ENCODE assay signal across 10 cellular contexts in the genomic region with DNA sequence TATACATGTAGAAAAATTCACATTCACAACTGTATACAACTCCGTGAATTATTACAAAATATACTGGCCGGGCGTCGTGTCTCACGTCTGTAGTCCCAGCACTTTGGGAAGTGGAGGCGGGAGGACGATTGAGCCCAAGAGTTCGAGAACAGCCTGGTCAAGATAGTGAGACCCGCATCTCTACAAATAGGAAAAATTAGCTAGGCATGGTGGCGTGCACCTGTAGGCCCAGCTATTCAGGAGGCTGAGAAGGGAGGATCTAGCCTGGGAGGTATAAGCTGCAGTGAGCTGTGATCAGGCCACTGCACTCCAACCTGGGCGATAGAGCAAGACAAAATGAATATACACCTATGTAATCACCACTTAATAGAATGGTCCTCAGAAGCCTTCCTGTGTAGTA. TPM values are rescaled to one million over a fixed set of nuclear protein-coding genes. Genes with fewer than 3 reads are reported as not detected.
DNase-seq lines count a peak whose midpoint lies in the region; ATAC-seq and TF ChIP-seq lines count a peak whose summit lies in the region.
"Had no signal": no experiment of that assay in that cellular context is flagged by ENCODE, and none has a peak within 500 bp of the region (broad histone marks: within the 10 kb centered on the region; RNA-seq: fewer than 3 reads in every experiment).

No MANE protein-coding gene starts in this region.

- H3K4me3 ChIP-seq in AG04449 (ENCODE audit: low read depth, low read length), result peak overlapping the region; percentile 96
- H3K4me3 ChIP-seq in HAP-1, result peak overlapping the region; percentile 95
- H3K4me3 ChIP-seq in iPS-11a (ENCODE audit: low read depth, low read length), result peak overlapping the region; percentile 17
- H3K4me3 ChIP-seq in prostate gland, result no peak overlapping the region

- H3K36me3 ChIP-seq in HAP-1 (replicated peaks) (peaks cover 27% of the 10 kb centered on the region), prostate gland (no peaks in the 10 kb centered on the region)

- no peak for ATAC-seq in HG03520 (IDR thresholded peaks at IDR 0.05; ENCODE audit: unreplicated experiment)
- ATAC-seq: upper lobe of right lung had no signal

- H3K4me3 Mint-ChIP-seq in activated CD4-positive, alpha-beta memory T cell treated with anti-CD3 and anti-CD28 coated beads, Interleukin-2, amount 10 ng/mL, durations not matched to agents 7 days and 5 days, result peak overlapping the region; percentile 99

- no peak for TF ChIP-seq POLR2A in prostate gland (IDR thresholded peaks at IDR 0.05)

- DNase-seq in AG04449 (ENCODE audit: low read depth, low spot score), result no peak
- DNase-seq in HAP-1 (ENCODE audit: low spot score in 2 of 2), result no peak
- DNase-seq in activated CD4-positive, alpha-beta memory T cell treated with anti-CD3 and anti-CD28 coated beads, Interleukin-2, amount 10 ng/mL, durations not matched to agents 7 days and 5 days, result no peak
- no peak for DNase-seq in HUDEP-2 (lab: John Stamatoyannopoulos, UW; ENCODE audit: unreplicated experiment in 76 of 76)
- no peak for DNase-seq in glomerular visceral epithelial cell (ENCODE audit: extremely low spot score)
- DNase-seq in prostate gland (ENCODE audit: low spot score), result no peak
- DNase-seq: heart right ventricle, upper lobe of right lung had no signal

- H3K27ac Mint-ChIP-seq in activated CD4-positive, alpha-beta memory T cell treated with anti-CD3 and anti-CD28 coated beads, Interleukin-2, amount 10 ng/mL, durations not matched to agents 7 days and 5 days, result peak overlapping the region; percentile 100

- CTCF ChIA-PET in AG04449 (lab: Yijun Ruan, JAX), result interaction anchor here (1.0 to 1.9 kb wide), 3 partner anchors 12 to 196 kb away, joined by 3 to 7 read pairs (median 3); no protein-coding TSS in a partner anchor
- CTCF ChIA-PET in activated CD4-positive, alpha-beta memory T cell treated with anti-CD3 and anti-CD28 coated beads, Interleukin-2, amount 10 ng/mL, durations not matched to agents 7 days and 5 days (lab: Charles Lee), result interaction anchor here (1.1 to 3.0 kb wide), 3 partner anchors 47 to 198 kb away, joined by 3 to 22 read pairs (median 18); a partner anchor contains a TSS

- in situ Hi-C loops in HAP-1 (cut with MboI; ENCODE audit: low sequenced_read_pairs), result no loop called here

- H3K27me3 ChIP-seq in HAP-1 (ENCODE audit: low read depth) (no peaks in the 10 kb centered on the region), prostate gland (replicated peaks; ENCODE audit: insufficient read depth) (no peaks in the 10 kb centered on the region)
- H3K27me3 ChIP-seq: heart right ventricle, upper lobe of right lung had no signal

- intact Hi-C loops in prostate gland (cut with DNase I), result loop anchor here (10.0 kb wide), 1 partner anchor 199 kb away; a partner anchor contains a TSS

- no peaks in the 10 kb centered on the region for H3K9me3 Mint-ChIP-seq in activated CD4-positive, alpha-beta memory T cell treated with anti-CD3 and anti-CD28 coated beads, Interleukin-2, amount 10 ng/mL, durations not matched to agents 7 days and 5 days

- H3K4me1 Mint-ChIP-seq in activated CD4-positive, alpha-beta memory T cell treated with anti-CD3 and anti-CD28 coated beads, Interleukin-2, amount 10 ng/mL, durations not matched to agents 7 days and 5 days, result peaks cover 50% of the 10 kb centered on the region

- H3K4me1 ChIP-seq in HAP-1 (peaks cover 4% of the 10 kb centered on the region; the same call in 1 of the 2 replicates), prostate gland (replicated peaks) (no peaks in the 10 kb centered on the region)

- POLR2A ChIA-PET in AG04449 (lab: Yijun Ruan, JAX), result interaction anchor here (0.7 kb wide), 1 partner anchor 314 kb away, joined by 3 read pairs; a partner anchor contains a TSS
- POLR2A ChIA-PET in activated CD4-positive, alpha-beta memory T cell treated with anti-CD3 and anti-CD28 coated beads, Interleukin-2, amount 10 ng/mL, durations not matched to agents 7 days and 5 days (lab: Charles Lee), result interaction anchor here (1.9 to 4.1 kb wide), 12 partner anchors 7 to 637 kb away, joined by 4 to 51 read pairs (median 18); a partner anchor contains a TSS

- H3K27ac ChIP-seq in prostate gland, result no peak overlapping the region
- H3K27ac ChIP-seq: upper lobe of right lung had no signal

- no peaks in the 10 kb centered on the region for H3K27me3 Mint-ChIP-seq in activated CD4-positive, alpha-beta memory T cell treated with anti-CD3 and anti-CD28 coated beads, Interleukin-2, amount 10 ng/mL, durations not matched to agents 7 days and 5 days

- TF ChIP-seq CTCF in AG04449 (IDR thresholded peaks at IDR 0.05; ENCODE audit: insufficient read depth, low read length, missing control alignments) (no peak), prostate gland (IDR thresholded peaks at IDR 0.05) (no peak)

- WGBS in prostate gland, result 88% methylated on average over 11 of the region's 11 CpGs

- H3K9me3 ChIP-seq in HAP-1 (no peaks in the 10 kb centered on the region), prostate gland (no peaks in the 10 kb centered on the region)
- H3K9me3 ChIP-seq: heart right ventricle, upper lobe of right lung had no signal

- H3K36me3 Mint-ChIP-seq in activated CD4-positive, alpha-beta memory T cell treated with anti-CD3 and anti-CD28 coated beads, Interleukin-2, amount 10 ng/mL, durations not matched to agents 7 days and 5 days (ENCODE audit: low read depth), result peaks cover 52% of the 10 kb centered on the region

RNA-seq across cellular contexts. Expression of a gene that starts 1.3 kb away (rescaled TPM):
- 10 to 100 TPM; 50.9 to 60.4 TPM for total RNA-seq in activated CD4-positive, alpha-beta memory T cell treated with anti-CD3 and anti-CD28 coated beads, Interleukin-2, amount 10 ng/mL, durations not matched to agents 7 days and 5 days
- total RNA-seq in prostate gland, result 1 to 10 TPM in 1 of 2 donors, under 1 TPM in 1; 0.82 to 5.1 TPM

RNA-seq across cellular contexts. Expression of a gene that starts 58.8 kb away (rescaled TPM):
- 10 to 100 TPM; 28.4 to 30.5 TPM for total RNA-seq in activated CD4-positive, alpha-beta memory T cell treated with anti-CD3 and anti-CD28 coated beads, Interleukin-2, amount 10 ng/mL, durations not matched to agents 7 days and 5 days
- 10 to 100 TPM; 28.2 to 31.9 TPM for total RNA-seq in prostate gland

Comparison
In these comparisons a context has a peak if more than half of its experiments do, and no peak if none do; other contexts are left out.
1. H3K4me3 ChIP-seq: peak in AG04449 (single experiment), HAP-1 (single experiment) and iPS-11a (single experiment); none in prostate gland (0 of 2).
2. RNA of a gene that starts 1.3 kb away (total RNA-seq): 50.9 to 60.4 TPM in activated CD4-positive, alpha-beta memory T cell treated with anti-CD3 and anti-CD28 coated beads, Interleukin-2, amount 10 ng/mL, durations not matched to agents 7 days and 5 days; 0.82 to 5.1 TPM in prostate gland; every median in the first group is over 4 times any median in the second.